In the genomic region with DNA sequence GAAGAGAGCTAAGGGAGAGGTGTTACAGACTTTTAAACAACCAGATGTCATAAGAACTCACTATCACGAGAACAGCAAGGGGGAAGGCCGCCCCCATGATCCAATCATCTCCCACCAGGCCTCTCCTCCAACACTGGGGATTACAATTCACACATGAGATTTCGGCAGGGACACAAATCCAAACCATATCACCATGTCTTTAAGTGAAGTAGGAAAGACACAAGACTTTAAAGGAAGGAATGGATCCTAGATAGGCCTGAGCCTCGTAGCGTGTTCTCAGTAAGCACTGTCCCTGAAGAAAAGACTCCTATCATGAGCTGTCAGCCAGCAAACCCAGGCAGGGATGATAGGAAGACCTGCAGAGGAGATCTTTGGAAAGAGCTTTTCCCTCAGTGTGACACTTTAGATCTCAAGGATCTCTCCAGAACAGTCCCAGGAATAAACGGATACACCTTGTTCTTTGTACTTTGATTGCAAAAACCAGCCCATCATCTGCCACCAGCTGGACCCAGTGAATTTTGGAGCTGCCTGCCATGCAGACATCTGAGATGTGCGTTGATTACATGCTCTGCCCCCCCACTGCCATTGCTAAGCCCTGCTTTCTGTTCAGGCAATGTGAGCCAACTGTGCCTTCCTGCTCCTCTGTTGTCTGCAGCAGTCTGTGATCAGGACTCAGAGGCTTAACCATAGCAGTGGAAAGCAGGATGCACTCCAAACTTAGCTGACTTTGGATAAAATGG, we compare ENCODE assay signal across 19 cellular contexts. TPM values are rescaled to one million over a fixed set of nuclear protein-coding genes. Genes with fewer than 3 reads are reported as not detected.
DNase-seq lines count a peak whose midpoint lies in the region.
"Had no signal": no experiment of that assay in that cellular context is flagged by ENCODE, and none has a peak within 500 bp of the region (broad histone marks: within the 10 kb centered on the region; RNA-seq: fewer than 3 reads in every experiment).

No MANE protein-coding gene starts in this region.

- no peaks in the 10 kb centered on the region for H3K27me3 ChIP-seq in neuronal stem cell (ENCODE audit: control insufficient read depth in 3 of 3, insufficient read depth in 3 of 3, low read depth in 1 of 3, low read length in 3 of 3)
- no peaks in the 10 kb centered on the region for H3K27me3 ChIP-seq in trophoblast cell (ENCODE audit: insufficient read depth, low read length)
- H3K27me3 ChIP-seq: colonic mucosa, neutrophil had no signal

- H3K14ac ChIP-seq in neuronal stem cell (ENCODE audit: low read length) (no peak overlapping the region), trophoblast cell (ENCODE audit: low read length) (no peak overlapping the region)

- H3K79me2 ChIP-seq in trophoblast cell (ENCODE audit: control insufficient read depth, insufficient read depth, low read length, poor library complexity): no peaks in the 10 kb centered on the region

- H3K4me1 ChIP-seq in neuronal stem cell (ENCODE audit: control insufficient read depth in 2 of 2, insufficient read depth in 1 of 2, low read depth in 1 of 2, low read length in 2 of 2) (peaks cover 3 to 12% of the 10 kb centered on the region in 2 donors), trophoblast cell (ENCODE audit: control insufficient read depth in 1 of 2, insufficient read depth in 2 of 2, low read length in 2 of 2) (peaks cover 0 to 2% of the 10 kb centered on the region in 2 experiments)
- H3K4me1 ChIP-seq: colonic mucosa had no signal

- H3K36me3 ChIP-seq in neuronal stem cell (replicated peaks in 1 of 2; ENCODE audit: control insufficient read depth in 2 of 2, insufficient read depth in 2 of 2, low read length in 2 of 2): no peaks in the 10 kb centered on the region
- H3K36me3 ChIP-seq in trophoblast cell (ENCODE audit: control insufficient read depth in 1 of 2, insufficient read depth in 2 of 2, low read length in 2 of 2): no peaks in the 10 kb centered on the region
- H3K36me3 ChIP-seq: colonic mucosa, neutrophil had no signal

- H3K18ac ChIP-seq in neuronal stem cell (ENCODE audit: low read length): no peak overlapping the region
- no peak overlapping the region for H3K18ac ChIP-seq in trophoblast cell (ENCODE audit: low read length)

- no peak overlapping the region for H3K9ac ChIP-seq in neuronal stem cell (ENCODE audit: low read depth, low read length, poor library complexity)
- no peak overlapping the region for H3K9ac ChIP-seq in trophoblast cell (ENCODE audit: low read length)

- no peak overlapping the region for H3K23ac ChIP-seq in neuronal stem cell (ENCODE audit: low read depth, low read length, poor library complexity)
- no peak overlapping the region for H3K23ac ChIP-seq in trophoblast cell (ENCODE audit: low read length)

- H3K79me1 ChIP-seq in neuronal stem cell (ENCODE audit: low read depth, low read length) (no peaks in the 10 kb centered on the region), trophoblast cell (ENCODE audit: low read length) (peaks cover 2% of the 10 kb centered on the region)

- H2BK12ac ChIP-seq in neuronal stem cell (ENCODE audit: low read length): no peak overlapping the region
- H2BK12ac ChIP-seq in trophoblast cell (ENCODE audit: low read length): no peak overlapping the region

- H3K27ac ChIP-seq in neuronal stem cell (replicated peaks; ENCODE audit: low read length): peak overlapping the region; percentile 29
- H3K27ac ChIP-seq in trophoblast cell (ENCODE audit: low read depth, low read length): no peak overlapping the region
- H3K27ac ChIP-seq: colonic mucosa, neutrophil had no signal

- no peak overlapping the region for H2BK15ac ChIP-seq in neuronal stem cell (ENCODE audit: low read length)

- DNase-seq in NCI-H1694 treated with DMSO at 0.1 percent for 48 hours (lab: John Stamatoyannopoulos, UW) (peak; percentile 31), NCI-H1694 (lab: John Stamatoyannopoulos, UW) (no peak), NCI-H2171 (lab: John Stamatoyannopoulos, UW) (peak; percentile 43), cerebellum (ENCODE audit: low spot score) (peak; percentile 22), neuronal stem cell (ENCODE audit: low spot score) (no peak), trophoblast cell (no peak), COLO668 (lab: John Stamatoyannopoulos, UW; ENCODE audit: unreplicated experiment) (no peak)
- no peak for DNase-seq in activated CD8-positive, alpha-beta memory T cell treated with anti-CD3 and anti-CD28 coated beads, Interleukin-2, amount 50 U/mL, for 4 hours
- DNase-seq: 8988T; activated CD4-positive, alpha-beta T cell treated with anti-CD3 and anti-CD28 coated beads for 48 hours; activated CD8-positive, alpha-beta memory T cell treated with anti-CD3 and anti-CD28 coated beads, Interleukin-2, amount 10 ng/mL, durations not matched to agents 7 days and 5 days; AML-193; Calu3; colonic mucosa; NCI-H187 treated with DMSO at 0.1 percent for 48 hours; NCI-H510A treated with DMSO at 0.1 percent for 48 hours; stimulated activated CD4-positive, alpha-beta T cell treated with anti-CD3 and anti-CD28 coated beads, Interleukin-4, amount 100 ng/mL, for 4 hours; stimulated activated naive CD8-positive, alpha-beta T cell treated with anti-CD3 and anti-CD28 coated beads, Interleukin-15, amount 100 ng/mL, for 72 hours had no signal

- H3K9me3 ChIP-seq in neuronal stem cell (replicated peaks in 1 of 2; ENCODE audit: control insufficient read depth in 2 of 2, insufficient read depth in 1 of 2, low read depth in 1 of 2, low read length in 2 of 2) (no peaks in the 10 kb centered on the region), trophoblast cell (ENCODE audit: insufficient read depth, low read depth, low read length) (no peaks in the 10 kb centered on the region)
- H3K9me3 ChIP-seq: colonic mucosa, neutrophil had no signal

- no peak overlapping the region for H4K12ac ChIP-seq in trophoblast cell (ENCODE audit: low read depth, low read length)

- WGBS in neuronal stem cell (ENCODE audit: extremely low coverage in 2 of 2, insufficient read length in 2 of 2, insufficient replicate concordance in 1 of 2), 2 donors: no CpG with 5 or more reads among the region's 7 CpGs
- WGBS in trophoblast cell (ENCODE audit: extremely low coverage, insufficient coverage, insufficient read length): no CpG with 5 or more reads among the region's 7 CpGs

- H2AK5ac ChIP-seq in neuronal stem cell (ENCODE audit: low read depth, low read length): no peak overlapping the region
- H2AK5ac ChIP-seq in trophoblast cell (ENCODE audit: low read length): no peak overlapping the region

- H3K4ac ChIP-seq in neuronal stem cell (ENCODE audit: low read length): no peak overlapping the region
- no peak overlapping the region for H3K4ac ChIP-seq in trophoblast cell (ENCODE audit: low read depth, low read length)

- H3K4me3 ChIP-seq in neuronal stem cell (ENCODE audit: low read length in 2 of 2): no peak overlapping the region
- no peak overlapping the region for H3K4me3 ChIP-seq in trophoblast cell (ENCODE audit: low read depth, low read length)
- H3K4me3 ChIP-seq: colonic mucosa had no signal

- no peak overlapping the region for H2BK120ac ChIP-seq in neuronal stem cell (ENCODE audit: low read depth, low read length)
- no peak overlapping the region for H2BK120ac ChIP-seq in trophoblast cell (ENCODE audit: insufficient read depth, low read length, poor library complexity)

- H4K8ac ChIP-seq in neuronal stem cell (ENCODE audit: low read depth, low read length) (no peak overlapping the region), trophoblast cell (ENCODE audit: low read depth, low read length) (no peak overlapping the region)

- H2BK5ac ChIP-seq in neuronal stem cell (ENCODE audit: low read length) (no peak overlapping the region), trophoblast cell (ENCODE audit: low read depth, low read length, poor library complexity) (no peak overlapping the region)

- peak overlapping the region; percentile 60 for H2AFZ ChIP-seq in neuronal stem cell (ENCODE audit: low read length)
- no peak overlapping the region for H2AFZ ChIP-seq in trophoblast cell (ENCODE audit: insufficient read depth, low read length, poor library complexity)

- no peak overlapping the region for H4K91ac ChIP-seq in neuronal stem cell (ENCODE audit: low read depth, low read length, poor library complexity)
- no peak overlapping the region for H4K91ac ChIP-seq in trophoblast cell (ENCODE audit: low read depth, low read length)

- H3K4me2 ChIP-seq in neuronal stem cell (ENCODE audit: insufficient read depth, low read length, poor library complexity, severe bottlenecking): no peak overlapping the region
- no peak overlapping the region for H3K4me2 ChIP-seq in trophoblast cell (ENCODE audit: low read length)

RNA-seq across cellular contexts. Expression of a gene that starts 15.3 kb away (rescaled TPM):
- total RNA-seq in cerebellum: 15.7 TPM
- 199 TPM for polyA plus RNA-seq in neuronal stem cell (2013, experiment 1 of 2)
- 200 TPM for polyA plus RNA-seq in neuronal stem cell (2013, experiment 2 of 2)
- polyA plus RNA-seq in trophoblast cell (2013): 222 TPM in 2 replicates

RNA-seq across cellular contexts. Expression of a gene that starts 16.9 kb away (rescaled TPM):
- 61.5 TPM for total RNA-seq in cerebellum
- polyA plus RNA-seq in neuronal stem cell (2013, experiment 1 of 2): 94.7 TPM
- 90.1 TPM for polyA plus RNA-seq in neuronal stem cell (2013, experiment 2 of 2)
- 72.5 and 74.2 TPM in 2 replicates for polyA plus RNA-seq in trophoblast cell (2013)

RNA-seq across cellular contexts. Expression of a gene that starts 50.9 kb away (rescaled TPM):
- 14.9 TPM for total RNA-seq in cerebellum
- polyA plus RNA-seq in neuronal stem cell (2013, experiment 1 of 2): 8.2 TPM
- polyA plus RNA-seq in neuronal stem cell (2013, experiment 2 of 2): 7.0 TPM
- 24.4 and 24.9 TPM in 2 replicates for polyA plus RNA-seq in trophoblast cell (2013)

Comparison
In these comparisons a context has a peak if more than half of its experiments do, and no peak if none do; other contexts are left out.
1. DNase-seq: peak in NCI-H1694 treated with DMSO at 0.1 percent for 48 hours (single experiment), NCI-H2171 (single experiment) and cerebellum (single experiment); none in NCI-H1694 (single experiment), neuronal stem cell (single experiment), activated CD8-positive, alpha-beta memory T cell treated with anti-CD3 and anti-CD28 coated beads, Interleukin-2, amount 50 U/mL, for 4 hours (single experiment), trophoblast cell (0 of 2) and COLO668 (single experiment).